In genomic region chr19:44746946-44747738, GRCh38 we compare ENCODE assay signal across 8 cellular contexts. TPM values are rescaled to one million over a fixed set of nuclear protein-coding genes. Genes with fewer than 3 reads are reported as not detected.
DNase-seq lines count a peak whose midpoint lies in the region; ATAC-seq and TF ChIP-seq lines count a peak whose summit lies in the region.

No MANE protein-coding gene starts in this region.

- H3K36me3 Mint-ChIP-seq in CD4-positive, alpha-beta memory T cell: peaks cover 6 to 28% of the 10 kb centered on the region in 2 donors
- H3K36me3 Mint-ChIP-seq in MCF 10A (ENCODE audit: insufficient read depth, unreplicated experiment): peaks cover 30% of the 10 kb centered on the region

- 15% methylated on average over 17 of the region's 34 CpGs for WGBS in smooth muscle cell (ENCODE audit: low lambda C conversion rate)

- H3K27ac Mint-ChIP-seq in CD4-positive, alpha-beta memory T cell: peak overlapping the region; percentile 85 to 100 (median 97)
- H3K27ac Mint-ChIP-seq in MCF 10A (ENCODE audit: low read depth, unreplicated experiment): no peak overlapping the region

- peaks cover 30 to 67% (median 45%) of the 10 kb centered on the region in 4 donors for H3K4me1 Mint-ChIP-seq in CD4-positive, alpha-beta memory T cell
- peaks cover 58% of the 10 kb centered on the region for H3K4me1 Mint-ChIP-seq in MCF 10A (ENCODE audit: insufficient read depth, unreplicated experiment)

- H3F3A ChIP-seq in MM.1S (ENCODE audit: insufficient read depth, low read length) (peaks cover 10% of the 10 kb centered on the region), smooth muscle cell (ENCODE audit: low read depth) (peaks cover 41% of the 10 kb centered on the region)

- H3K9me3 Mint-ChIP-seq in CD4-positive, alpha-beta memory T cell: peaks cover 0 to 2% (median 0%) of the 10 kb centered on the region in 8 donors
- H3K9me3 Mint-ChIP-seq in MCF 10A (ENCODE audit: unreplicated experiment): no peaks in the 10 kb centered on the region

- peaks cover 44% of the 10 kb centered on the region for H3K4me1 ChIP-seq in CD4-positive, alpha-beta memory T cell (ENCODE audit: insufficient read depth, low read length)
- H3K4me1 ChIP-seq in MM.1S (ENCODE audit: low read length) (peaks cover 31% of the 10 kb centered on the region), iPS-20b (ENCODE audit: insufficient read depth, low read length) (peaks cover 2% of the 10 kb centered on the region; the same call in 1 of the 2 replicates), smooth muscle cell (ENCODE audit: low read depth) (peaks cover 6% of the 10 kb centered on the region)

- CTCF ChIA-PET in CD4-positive, alpha-beta memory T cell (lab: Charles Lee; ENCODE audit: partially characterized antibody): no interaction called here
- CTCF ChIA-PET in MCF 10A (lab: Yijun Ruan, JAX): interaction anchor here (0.7 kb wide), 1 partner anchor 24 kb away, joined by 3 read pairs; no protein-coding TSS in a partner anchor

- H3K4me2 ChIP-seq in MM.1S (ENCODE audit: low read depth, low read length) (peak overlapping the region; percentile 100), smooth muscle cell (peak overlapping the region; percentile 98)

- peak overlapping the region; percentile 86 for H3K9ac ChIP-seq in MM.1S (ENCODE audit: low read length)
- no peak overlapping the region; the same call in 1 of the 2 replicates for H3K9ac ChIP-seq in iPS-20b (ENCODE audit: low read depth, low read length)
- H3K9ac ChIP-seq in smooth muscle cell (ENCODE audit: low read depth): peak overlapping the region; percentile 77

- intact Hi-C loops in CD4-positive, alpha-beta memory T cell (cut with micrococcal nuclease): loop anchor here (1.0 to 5.0 kb wide), 3 partner anchors 23 to 255 kb away; partner anchors contain the start of genes RELB and TOMM40
- intact Hi-C loops in MCF 10A (cut with micrococcal nuclease): loop anchor here (10.0 kb wide), 1 partner anchor 982 kb away; no protein-coding TSS in a partner anchor

- peak overlapping the region; percentile 93 for H2AFZ ChIP-seq in MM.1S (ENCODE audit: low read length)
- H2AFZ ChIP-seq in smooth muscle cell (ENCODE audit: low read depth): peak overlapping the region; percentile 84

- no peaks in the 10 kb centered on the region for H3K27me3 ChIP-seq in CD4-positive, alpha-beta memory T cell (ENCODE audit: insufficient read depth, low read length)
- H3K27me3 ChIP-seq in MM.1S (replicated peaks; ENCODE audit: insufficient read depth, low read length): 0 out of 2 replicates have a peak, but pooled peaks cover 11% of the 10 kb centered on the region
- H3K27me3 ChIP-seq in iPS-20b (ENCODE audit: insufficient read depth, low read length): peaks cover 75% of the 10 kb centered on the region
- H3K27me3 ChIP-seq in smooth muscle cell (ENCODE audit: low read depth): no peaks in the 10 kb centered on the region

- no peaks in the 10 kb centered on the region for H3K9me2 ChIP-seq in MM.1S (replicated peaks; ENCODE audit: insufficient read depth, low read length)

- DNase-seq in CD4-positive, alpha-beta memory T cell: peak; percentile 81 to 95 (median 86)
- DNase-seq in MM.1S (peak; percentile 79), MCF 10A (ENCODE audit: unreplicated experiment) (peak; percentile 98), smooth muscle cell (lab: John Stamatoyannopoulos, UW; ENCODE audit: unreplicated experiment) (peak; percentile 90), NCI-H187 treated with DMSO at 0.1 percent for 48 hours (lab: John Stamatoyannopoulos, UW) (no peak)

- H3K4me3 ChIP-seq in CD4-positive, alpha-beta memory T cell (ENCODE audit: low read length in 2 of 2): peak overlapping the region; percentile 66
- H3K4me3 ChIP-seq in MM.1S (ENCODE audit: low read length): peak overlapping the region; percentile 80
- H3K4me3 ChIP-seq in iPS-20b (ENCODE audit: low read length): peak overlapping the region; percentile 80
- peak overlapping the region; percentile 92 for H3K4me3 ChIP-seq in smooth muscle cell

- no peaks in the 10 kb centered on the region for H4K20me1 ChIP-seq in MM.1S (ENCODE audit: insufficient read depth, low read length)
- H4K20me1 ChIP-seq in smooth muscle cell (ENCODE audit: low read depth): peaks cover 25% of the 10 kb centered on the region

- H3K9me3 ChIP-seq in CD4-positive, alpha-beta memory T cell (ENCODE audit: control insufficient read depth in 1 of 2, low read length in 2 of 2): no peaks in the 10 kb centered on the region
- H3K9me3 ChIP-seq in MM.1S (replicated peaks; ENCODE audit: insufficient read depth, low read length) (no peaks in the 10 kb centered on the region), iPS-20b (ENCODE audit: insufficient read depth, low read depth, low read length) (no peaks in the 10 kb centered on the region), smooth muscle cell (replicated peaks; ENCODE audit: low read depth) (no peaks in the 10 kb centered on the region)

- H3K27ac ChIP-seq in CD4-positive, alpha-beta memory T cell (ENCODE audit: low read depth, low read length): peak overlapping the region; percentile 98
- H3K27ac ChIP-seq in MM.1S (ENCODE audit: low read length): peak overlapping the region; percentile 97; the same call in 1 of the 2 replicates
- peak overlapping the region; percentile 96 for H3K27ac ChIP-seq in VCaP
- no peak overlapping the region for H3K27ac ChIP-seq in iPS-20b (ENCODE audit: low read length)
- peak overlapping the region; percentile 92 for H3K27ac ChIP-seq in smooth muscle cell (ENCODE audit: low read depth)

- peak overlapping the region; percentile 89 to 99 (median 96) for H3K4me3 Mint-ChIP-seq in CD4-positive, alpha-beta memory T cell
- H3K4me3 Mint-ChIP-seq in MCF 10A (ENCODE audit: unreplicated experiment): peak overlapping the region; percentile 83

- POLR2A ChIA-PET in CD4-positive, alpha-beta memory T cell (lab: Charles Lee; ENCODE audit: partially characterized antibody): no interaction called here
- POLR2A ChIA-PET in MCF 10A (lab: Yijun Ruan, JAX): interaction anchor here (0.6 to 1.1 kb wide), 2 partner anchors 25 to 643 kb away, joined by 3 read pairs; no protein-coding TSS in a partner anchor

- BruUV-seq in MCF 10A (replicated peaks; lab: Mats Ljungman, UMichigan): no TSS peak

- TF ChIP-seq CTCF in MM.1S (IDR thresholded peaks at IDR 0.05; ENCODE audit: low read length) (no peak), VCaP (conservative IDR thresholded peaks at IDR 0.05) (no peak), MCF 10A (IDR thresholded peaks at IDR 0.05; ENCODE audit: unreplicated experiment) (no peak), smooth muscle cell (IDR thresholded peaks at IDR 0.05; ENCODE audit: borderline replicate concordance, insufficient read depth, poor library complexity, severe bottlenecking) (no peak)

- ATAC-seq in GM19467 (IDR thresholded peaks at IDR 0.05; ENCODE audit: unreplicated experiment): peak; percentile 42

- no peaks in the 10 kb centered on the region for H3K27me3 Mint-ChIP-seq in CD4-positive, alpha-beta memory T cell
- no peaks in the 10 kb centered on the region for H3K27me3 Mint-ChIP-seq in MCF 10A (ENCODE audit: insufficient read depth, unreplicated experiment)

- H3K79me2 ChIP-seq in MM.1S (ENCODE audit: low read length) (peaks cover 28% of the 10 kb centered on the region), smooth muscle cell (ENCODE audit: low read depth) (peaks cover 28% of the 10 kb centered on the region)

- no peaks in the 10 kb centered on the region for H3K36me3 ChIP-seq in CD4-positive, alpha-beta memory T cell (ENCODE audit: insufficient read depth, low read length)
- no peaks in the 10 kb centered on the region for H3K36me3 ChIP-seq in MM.1S (replicated peaks; ENCODE audit: insufficient read depth, low read length)
- no peaks in the 10 kb centered on the region for H3K36me3 ChIP-seq in iPS-20b (ENCODE audit: insufficient read depth, low read depth, low read length)
- no peaks in the 10 kb centered on the region for H3K36me3 ChIP-seq in smooth muscle cell (ENCODE audit: low read depth)

RNA-seq across cellular contexts. Expression of gene BCL3, which starts 1.4 kb away (rescaled TPM):
- total RNA-seq in CD4-positive, alpha-beta memory T cell: 10 to 100 TPM; 10.9 to 11.8 TPM
- polyA plus RNA-seq in CD4-positive, alpha-beta memory T cell: 10 to 100 TPM in 1 of 2 donors, 1 to 10 TPM in 1; 3.9 to 15.0 TPM
- 24.4 and 32.1 TPM in 2 replicates for total RNA-seq in MCF 10A (2022)
- 8.1 and 12.2 TPM in 2 replicates for total RNA-seq in smooth muscle cell
- 52.8 and 54.0 TPM in 2 replicates for polyA plus RNA-seq in smooth muscle cell

RNA-seq across cellular contexts. Expression of gene CBLC, which starts 30.5 kb away (rescaled TPM):
- total RNA-seq in CD4-positive, alpha-beta memory T cell: not detected
- not detected for polyA plus RNA-seq in CD4-positive, alpha-beta memory T cell
- total RNA-seq in MCF 10A (2022): 9.6 and 14.6 TPM in 2 replicates
- 0.40 and 0.90 TPM in 2 replicates for total RNA-seq in smooth muscle cell
- 0.87 and 2.3 TPM in 2 replicates for polyA plus RNA-seq in smooth muscle cell

RNA-seq across cellular contexts. Expression of gene CEACAM16, which starts 48.2 kb away (rescaled TPM):
- not detected for total RNA-seq in CD4-positive, alpha-beta memory T cell
- polyA plus RNA-seq in CD4-positive, alpha-beta memory T cell: not detected
- total RNA-seq in MCF 10A (2022) (not detected in 2 replicates), smooth muscle cell (not detected in 2 replicates)
- not detected in 2 replicates for polyA plus RNA-seq in smooth muscle cell
